25 cellular contexts compared by ENCODE assay signal in the genomic region with DNA sequence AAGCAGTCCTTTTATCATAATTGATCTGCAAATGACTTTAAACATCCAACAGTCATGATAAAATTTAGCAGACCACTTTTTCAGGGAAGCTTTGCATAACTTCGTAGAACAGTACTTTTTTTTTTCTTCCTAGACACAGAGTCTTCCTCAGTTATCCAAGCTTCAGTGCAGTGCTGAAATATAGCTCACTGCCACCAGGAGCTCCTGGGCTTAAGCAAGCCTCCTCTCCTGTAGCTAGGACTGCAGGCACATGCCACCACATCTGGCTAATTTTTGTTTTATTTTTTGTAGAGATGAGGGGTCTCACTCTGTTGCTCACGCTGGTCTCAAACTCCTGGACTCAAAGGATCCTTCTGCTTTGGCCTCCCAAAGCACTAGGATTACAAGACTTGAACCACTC. TPM values are rescaled to one million over a fixed set of nuclear protein-coding genes. Genes with fewer than 3 reads are reported as not detected.
DNase-seq lines count a peak whose midpoint lies in the region; ATAC-seq and TF ChIP-seq lines count a peak whose summit lies in the region.
"Had no signal": no experiment of that assay in that cellular context is flagged by ENCODE, and none has a peak within 500 bp of the region (broad histone marks: within the 10 kb centered on the region; RNA-seq: fewer than 3 reads in every experiment).

No MANE protein-coding gene starts in this region.

- no peak for TF ChIP-seq POLR2A in ovary (IDR thresholded peaks at IDR 0.05)

- CTCF ChIA-PET in PC-9 (lab: Charles Lee): no interaction called here

- no peak overlapping the region for H3K4me2 ChIP-seq in PC-9
- H3K4me2 ChIP-seq: BLaER1 had no signal

- ATAC-seq in GM19452 (IDR thresholded peaks at IDR 0.05; ENCODE audit: unreplicated experiment) (peak; percentile 10), HG02840 (IDR thresholded peaks at IDR 0.05; ENCODE audit: low FRiP score, unreplicated experiment) (peak; percentile 20)
- ATAC-seq: foreskin keratinocyte, Panc1 had no signal

- H3K36me3 ChIP-seq in PC-9 (ENCODE audit: low read depth): no peaks in the 10 kb centered on the region
- no peaks in the 10 kb centered on the region for H3K36me3 ChIP-seq in ovary
- H3K36me3 ChIP-seq: BLaER1, colonic mucosa had no signal

- H4K20me1 ChIP-seq in PC-9 (ENCODE audit: insufficient read depth): no peaks in the 10 kb centered on the region
- H4K20me1 ChIP-seq: BLaER1 had no signal

- H3K9me3 ChIP-seq in PC-9 (ENCODE audit: insufficient read depth, low read depth) (no peaks in the 10 kb centered on the region), ovary (no peaks in the 10 kb centered on the region)
- H3K9me3 ChIP-seq: BLaER1, colonic mucosa had no signal

- H3K9me2 ChIP-seq in PC-9 (ENCODE audit: insufficient read depth): no peaks in the 10 kb centered on the region

- TF ChIP-seq EP300 in ovary (IDR thresholded peaks at IDR 0.05): no peak

- peak; percentile 10; the same call in 1 of the 2 replicates for TF ChIP-seq CTCF in AG10803 (conservative IDR thresholded peaks at IDR 0.05; ENCODE audit: low read length)
- TF ChIP-seq CTCF in PC-9 (conservative IDR thresholded peaks at IDR 0.05): no peak
- TF ChIP-seq CTCF in ovary (IDR thresholded peaks at IDR 0.05): no peak

- H2AFZ ChIP-seq in PC-9: peak overlapping the region; percentile 48; the same call in 1 of the 2 replicates
- H2AFZ ChIP-seq: GM23248 had no signal

- no peaks in the 10 kb centered on the region for H3K4me1 ChIP-seq in PC-9 (replicated peaks; ENCODE audit: insufficient read depth)
- H3K4me1 ChIP-seq in ovary (ENCODE audit: insufficient read depth): no peaks in the 10 kb centered on the region
- H3K4me1 ChIP-seq: colonic mucosa, foreskin keratinocyte had no signal

- H3F3A ChIP-seq in PC-9 (ENCODE audit: insufficient read depth, low read depth): no peaks in the 10 kb centered on the region

- H3K4me3 ChIP-seq in AG10803 (ENCODE audit: low read length): no peak overlapping the region
- H3K4me3 ChIP-seq in PC-9: no peak overlapping the region
- no peak overlapping the region for H3K4me3 ChIP-seq in ovary
- H3K4me3 ChIP-seq: BLaER1, colonic mucosa, GM23248 had no signal

- 85 to 93% (median 87%) methylated on average over 2 of the region's 2 CpGs for WGBS in ovary, 3 donors

- DNase-seq in AG10803 (ENCODE audit: low read depth): no peak
- DNase-seq in PC-9: no peak
- no peak for DNase-seq in ovary
- no peak for DNase-seq in T-helper 9 cell
- no peak for DNase-seq in NCI-H345 (lab: John Stamatoyannopoulos, UW)
- DNase-seq in activated CD4-positive, CD25-positive, alpha-beta regulatory T cell treated with anti-CD3 and anti-CD28 coated beads, Interleukin-2, amount 50 U/mL, for 72 hours: no peak
- DNase-seq: 8988T; colonic mucosa; foreskin keratinocyte; GDM1; GM23248; NCI-H1417 treated with DMSO at 0.1 percent for 48 hours; NCI-H2171 treated with DMSO at 0.1 percent for 48 hours; NCI-H748 treated with DMSO at 0.1 percent for 48 hours; stimulated activated CD4-positive, alpha-beta T cell treated with anti-CD3 and anti-CD28 coated beads, Interleukin-4, amount 100 ng/mL, for 4 hours; substantia nigra had no signal

- H3K79me2 ChIP-seq in PC-9 (ENCODE audit: low read depth): no peaks in the 10 kb centered on the region

- H3K27ac ChIP-seq in PC-9 (no peak overlapping the region), ovary (no peak overlapping the region)
- H3K27ac ChIP-seq: BLaER1, colonic mucosa, epithelial cell of prostate, foreskin keratinocyte, GM23248 had no signal

- intact Hi-C loops in PC-9 (cut with micrococcal nuclease; ENCODE audit: unreplicated experiment) (no loop called here), ovary (cut with DNase I) (no loop called here)

- H3K27me3 ChIP-seq in PC-9 (ENCODE audit: insufficient read depth, low read depth): no peaks in the 10 kb centered on the region
- no peaks in the 10 kb centered on the region for H3K27me3 ChIP-seq in ovary
- H3K27me3 ChIP-seq: BLaER1, colonic mucosa, foreskin keratinocyte had no signal

- BruUV-seq in PC-9 (replicated peaks; lab: Mats Ljungman, UMichigan): no TSS peak

- POLR2A ChIA-PET in PC-9 (lab: Charles Lee; ENCODE audit: unreplicated experiment): no interaction called here

RNA-seq across cellular contexts. Expression of a gene that starts 3.8 kb away (rescaled TPM):
- total RNA-seq in PC-9 (2021): not detected in 2 replicates
- total RNA-seq in ovary: not detected
- polyA plus RNA-seq in ovary: not detected
- total RNA-seq: activated CD8-positive, alpha-beta memory T cell treated with anti-CD3 and anti-CD28 coated beads for 36 hours; colonic mucosa; foreskin keratinocyte; GM23248; neural crest cell; SK-MEL-5; T-helper 2 cell treated with Interferon-gamma antibody and Interleukin-4, amounts not matched to agents 100 ng/mL and 5 ng/mL, for 36 hours had no signal
- polyA plus RNA-seq: foreskin keratinocyte, GM23248 had no signal
